8 cellular contexts compared by ENCODE assay signal in genomic region chr2:9768388-9768787, GRCh38.
DNase-seq lines count a peak whose midpoint lies in the region; ATAC-seq and TF ChIP-seq lines count a peak whose summit lies in the region.

No MANE protein-coding gene starts in this region.

- peak; percentile 69 for TF ChIP-seq CTCF in parathyroid adenoma (IDR thresholded peaks at IDR 0.05)

- H3K9ac ChIP-seq in parathyroid adenoma = no peak overlapping the region

- H3K79me2 ChIP-seq in parathyroid adenoma = no peaks in the 10 kb centered on the region

- H3K4me1 ChIP-seq in parathyroid adenoma = peaks cover 46% of the 10 kb centered on the region

- no peak overlapping the region for H3K4me3 ChIP-seq in H7 (ENCODE audit: insufficient read depth, low read depth, low read length)
- no peak overlapping the region for H3K4me3 ChIP-seq in parathyroid adenoma (ENCODE audit: low read depth, low read length)

- ATAC-seq in GM21447 (IDR thresholded peaks at IDR 0.05; ENCODE audit: unreplicated experiment) (no peak), HG02642 (IDR thresholded peaks at IDR 0.05; ENCODE audit: poor library complexity, unreplicated experiment) (no peak)

- peak overlapping the region; percentile 93 for H3K27ac ChIP-seq in parathyroid adenoma

- H2AFZ ChIP-seq in parathyroid adenoma = peak overlapping the region; percentile 87

- H3K9me3 ChIP-seq in parathyroid adenoma (ENCODE audit: control insufficient read depth, low read length) = no peaks in the 10 kb centered on the region

- no peaks in the 10 kb centered on the region for H3K27me3 ChIP-seq in H7 (ENCODE audit: control insufficient read depth, insufficient read depth, low read length)
- H3K27me3 ChIP-seq in parathyroid adenoma (ENCODE audit: control insufficient read depth, insufficient read depth, low read length) = no peaks in the 10 kb centered on the region

- DNase-seq in H7 (peak; percentile 92), NCI-H2227 (lab: John Stamatoyannopoulos, UW; ENCODE audit: unreplicated experiment) (peak; percentile 80), cerebellum (ENCODE audit: low spot score) (peak; percentile 67), mucosa of gallbladder (ENCODE audit: low spot score) (no peak), putamen (ENCODE audit: low spot score) (no peak)

- no peak overlapping the region for H3K4me2 ChIP-seq in parathyroid adenoma (ENCODE audit: low read length)

- no peaks in the 10 kb centered on the region for H3K36me3 ChIP-seq in H7 (replicated peaks; ENCODE audit: control insufficient read depth, insufficient read depth, low read length)
- H3K36me3 ChIP-seq in parathyroid adenoma (ENCODE audit: control insufficient read depth, insufficient read depth, low read length) = no peaks in the 10 kb centered on the region

Comparison
In these comparisons a context has a peak if more than half of its experiments do, and no peak if none do; other contexts are left out.
1. DNase-seq: peak in H7 (single experiment), NCI-H2227 (single experiment) and cerebellum (single experiment); none in mucosa of gallbladder (single experiment) and putamen (single experiment).